Comparison of ENCODE assay signal across 21 cellular contexts in genomic region chr4:15563871-15564270, GRCh38.
A peak's percentile ranks its signal among the peaks of the same experiment; 100 is the strongest.
DNase-seq lines count a peak whose midpoint lies in the region; ATAC-seq and TF ChIP-seq lines count a peak whose summit lies in the region.
"Had no signal": no experiment of that assay in that cellular context is flagged by ENCODE, and none has a peak within 500 bp of the region (broad histone marks: within the 10 kb centered on the region; RNA-seq: fewer than 3 reads in every experiment).

No MANE protein-coding gene starts in this region.

- no peaks in the 10 kb centered on the region for H4K20me1 ChIP-seq in SK-N-SH (ENCODE audit: insufficient read depth)

- H3K4me3 ChIP-seq in SK-N-SH (ENCODE audit: low read depth in 2 of 2, low read length in 1 of 2) (no peak overlapping the region), HEK293 (ENCODE audit: low read depth, low read length) (no peak overlapping the region)
- H3K4me3 ChIP-seq: Peyer's patch had no signal

- 92% methylated on average over 6 of the region's 6 CpGs for WGBS in SK-N-SH (ENCODE audit: low lambda C conversion rate)

- no peaks in the 10 kb centered on the region for H3F3A ChIP-seq in SK-N-SH (replicated peaks; ENCODE audit: insufficient read depth)

- no peak overlapping the region for H3K9ac ChIP-seq in SK-N-SH

- H3K4me2 ChIP-seq in SK-N-SH: no peak overlapping the region

- CTCF ChIA-PET in SK-N-SH (lab: Yijun Ruan, JAX) (no interaction called here), HEK293 (lab: Yijun Ruan, JAX) (no interaction called here)

- H3K27me3 ChIP-seq in SK-N-SH (ENCODE audit: insufficient read depth): no peaks in the 10 kb centered on the region
- H3K27me3 ChIP-seq: Peyer's patch had no signal

- no peaks in the 10 kb centered on the region for H3K9me3 ChIP-seq in SK-N-SH
- no peaks in the 10 kb centered on the region for H3K9me3 ChIP-seq in HEK293 (ENCODE audit: control insufficient read depth, insufficient read depth, low read depth, low read length)
- H3K9me3 ChIP-seq: Peyer's patch had no signal

- TF ChIP-seq EP300 in SK-N-SH (IDR thresholded peaks at IDR 0.05; ENCODE audit: borderline replicate concordance in 1 of 2, low read depth in 1 of 2, low read length in 1 of 2): no peak

- H2AFZ ChIP-seq in SK-N-SH (ENCODE audit: low read depth): no peak overlapping the region

- TF ChIP-seq CTCF in SK-N-SH (IDR thresholded peaks at IDR 0.05) (no peak), HEK293 (tag by site-specific recombination; IDR thresholded peaks at IDR 0.05) (no peak)

- ATAC-seq in SK-N-SH treated with all-trans-retinoic acid at 6 μM for 48 hours (no peak), HG03354 (IDR thresholded peaks at IDR 0.05; ENCODE audit: poor library complexity, severe bottlenecking, unreplicated experiment) (no peak)

- no peak for DNase-seq in SK-N-SH
- peak; percentile 2 for DNase-seq in OCI-M1 (lab: John Stamatoyannopoulos, UW)
- peak; percentile 11 for DNase-seq in iPS-NIHi11 (ENCODE audit: low spot score)
- DNase-seq in kidney glomerular epithelial cell (lab: John Stamatoyannopoulos, UW): no peak
- no peak for DNase-seq in activated gamma-delta T cell treated with Interleukin-2 at 50 U/mL for 16 hours
- DNase-seq: 8988T, DMS153, GDM1, Karpas-422, NCI-H1048, NCI-H1417, NCI-H1694 treated with DMSO at 0.1 percent for 48 hours, NCI-H2081, NCI-H2227 treated with DMSO at 0.1 percent for 48 hours, NCI-H526 treated with DMSO at 0.1 percent for 48 hours, Peyer's patch, SHP77 treated with DMSO at 0.1 percent for 48 hours, SW 1271 had no signal

- no peak for TF ChIP-seq RAD21 in SK-N-SH (IDR thresholded peaks at IDR 0.05; ENCODE audit: low read length)

- H3K4me1 ChIP-seq in SK-N-SH (ENCODE audit: control insufficient read depth in 1 of 2, insufficient read depth in 2 of 2, low read depth in 1 of 2, low read length in 1 of 2): no peaks in the 10 kb centered on the region
- H3K4me1 ChIP-seq in HEK293 (ENCODE audit: control insufficient read depth, insufficient read depth, low read length): no peaks in the 10 kb centered on the region
- H3K4me1 ChIP-seq: Peyer's patch had no signal

- POLR2A ChIA-PET in SK-N-SH (lab: Yijun Ruan, JAX): interaction anchor here (0.6 kb wide), 1 partner anchor 74 kb away, joined by 4 read pairs; no protein-coding TSS in a partner anchor
- POLR2A ChIA-PET in HEK293 (lab: Yijun Ruan, JAX): no interaction called here

- H3K27ac ChIP-seq in SK-N-SH (ENCODE audit: low read depth in 2 of 2, low read length in 1 of 2) (no peak overlapping the region), HEK293 (ENCODE audit: extremely low read depth, low read depth, low read length) (no peak overlapping the region)
- H3K27ac ChIP-seq: Peyer's patch had no signal

- H3K36me3 ChIP-seq in SK-N-SH (replicated peaks in 1 of 2; ENCODE audit: control insufficient read depth in 1 of 2, insufficient read depth in 2 of 2, low read length in 1 of 2) (peaks cover 10 to 23% of the 10 kb centered on the region in 2 experiments), HEK293 (ENCODE audit: control insufficient read depth in 2 of 2, insufficient read depth in 1 of 2, low read length in 2 of 2) (peaks cover 0 to 22% of the 10 kb centered on the region in 2 experiments; a peak in 1 of 3 replicates)

- H3K79me2 ChIP-seq in SK-N-SH (ENCODE audit: insufficient read depth): no peaks in the 10 kb centered on the region

- no peaks in the 10 kb centered on the region for H3K9me2 ChIP-seq in SK-N-SH

TF ChIP-seq in SK-N-SH, 30 proteins besides CTCF, POLR2A, EP300 and RAD21:
- TF ChIP-seq MXI1 (IDR thresholded peaks at IDR 0.05; ENCODE audit: low read depth, low read length) (no peak), REST (IDR thresholded peaks at IDR 0.05; ENCODE audit: low read depth, low read length) (peak; percentile 87)

TF ChIP-seq in SK-N-SH treated with all-trans-retinoic acid at 6 μM for 48 hours, 23 proteins besides CTCF, POLR2A, EP300 and RAD21:
- TF ChIP-seq ZNF70 (CRISPR knock-in tag; IDR thresholded peaks at IDR 0.05) (no peak), TCF4 (CRISPR knock-in tag; IDR thresholded peaks at IDR 0.05; ENCODE audit: borderline replicate concordance) (no peak), BACH2 (CRISPR knock-in tag; IDR thresholded peaks at IDR 0.05; ENCODE audit: borderline replicate concordance) (no peak), ZNF565 (CRISPR knock-in tag; conservative IDR thresholded peaks at IDR 0.05; ENCODE audit: low read depth) (no peak), ZFP30 (CRISPR knock-in tag; IDR thresholded peaks at IDR 0.05) (no peak), GLIS3 (CRISPR knock-in tag; IDR thresholded peaks at IDR 0.05) (no peak), TOX (CRISPR knock-in tag; IDR thresholded peaks at IDR 0.05; ENCODE audit: borderline replicate concordance) (no peak), ARNTL (CRISPR knock-in tag; IDR thresholded peaks at IDR 0.05; ENCODE audit: borderline replicate concordance, low read depth) (no peak), SNAI2 (CRISPR knock-in tag; IDR thresholded peaks at IDR 0.05) (no peak), ZFP3 (CRISPR knock-in tag; IDR thresholded peaks at IDR 0.05) (no peak), CREB5 (CRISPR knock-in tag; IDR thresholded peaks at IDR 0.05; ENCODE audit: low read depth) (no peak), ISL1 (CRISPR knock-in tag; IDR thresholded peaks at IDR 0.05) (no peak), PPARA (CRISPR knock-in tag; IDR thresholded peaks at IDR 0.05; ENCODE audit: borderline replicate concordance) (no peak)

TF ChIP-seq in HEK293, 187 proteins besides CTCF, POLR2A, EP300 and RAD21:
- TF ChIP-seq YY2 (tag by site-specific recombination; IDR thresholded peaks at IDR 0.05) (no peak), ZNF362 (tag by site-specific recombination; IDR thresholded peaks at IDR 0.05) (no peak), REST (tag by site-specific recombination; IDR thresholded peaks at IDR 0.05) (peak; percentile 80)

Comparison
In these comparisons a context has a peak if more than half of its experiments do, and no peak if none do; other contexts are left out.
1. DNase-seq: peak in OCI-M1 (single experiment) and iPS-NIHi11 (single experiment); none in SK-N-SH (single experiment), kidney glomerular epithelial cell (single experiment) and activated gamma-delta T cell treated with Interleukin-2 at 50 U/mL for 16 hours (single experiment).
2. Of the 4 proteins assayed by ChIP-seq in both HEK293 and SK-N-SH: peak only in HEK293: none; only in SK-N-SH: none; in both: REST; in neither: 3.